12 cellular contexts compared by ENCODE assay signal in genomic region chr1:154433161-154433681, GRCh38. TPM values are rescaled to one million over a fixed set of nuclear protein-coding genes. Genes with fewer than 3 reads are reported as not detected.
DNase-seq lines count a peak whose midpoint lies in the region; ATAC-seq and TF ChIP-seq lines count a peak whose summit lies in the region.
"Had no signal": no experiment of that assay in that cellular context is flagged by ENCODE, and none has a peak within 500 bp of the region (broad histone marks: within the 10 kb centered on the region; RNA-seq: fewer than 3 reads in every experiment).

No MANE protein-coding gene starts in this region.

- intact Hi-C loops in left cardiac atrium (cut with DNase I), result no loop called here
- intact Hi-C loops in dorsolateral prefrontal cortex (cut with DNase I), result no loop called here

- H3K4me3 ChIP-seq in dorsolateral prefrontal cortex, result no peak overlapping the region
- H3K4me3 ChIP-seq: K562, SK-N-MC had no signal

- peak overlapping the region in 19 of 59 donors; percentile 16 to 77 (median 41) for H3K27ac ChIP-seq in dorsolateral prefrontal cortex
- H3K27ac ChIP-seq: 22Rv1, brain microvascular endothelial cell, SK-N-MC had no signal

- DNase-seq in DMS53 (lab: John Stamatoyannopoulos, UW) (peak; percentile 20), DMS53 treated with DMSO at 0.1 percent for 48 hours (lab: John Stamatoyannopoulos, UW; ENCODE audit: unreplicated experiment) (no peak), left cardiac atrium (peak; percentile 37), dorsolateral prefrontal cortex (no peak), DMS 273 (lab: John Stamatoyannopoulos, UW; ENCODE audit: unreplicated experiment) (no peak), NCI-H2029 treated with DMSO at 0.1 percent for 48 hours (lab: John Stamatoyannopoulos, UW) (no peak)
- peak; percentile 55 to 65 for DNase-seq in activated CD4-positive, alpha-beta T cell treated with anti-CD3 and anti-CD28 coated beads, Interleukin-2, amount 50 U/mL, for 4 hours
- DNase-seq in stimulated activated CD8-positive, alpha-beta memory T cell treated with anti-CD3 and anti-CD28 coated beads, Interleukin-12 subunit alpha, Interleukin-12 subunit beta, amount 100 ng/mL, for 4 hours (ENCODE audit: low read depth), result peak; percentile 29
- DNase-seq: brain microvascular endothelial cell had no signal

- ATAC-seq in left cardiac atrium, result no peak
- ATAC-seq: K562 had no signal

- no peak for TF ChIP-seq CTCF in dorsolateral prefrontal cortex (IDR thresholded peaks at IDR 0.05 in 54 of 56, conservative IDR thresholded peaks at IDR 0.05 in 2 of 56; ENCODE audit: low read depth in 1 of 56, partially characterized antibody in 56 of 56)

- H3K27me3 ChIP-seq in dorsolateral prefrontal cortex, result no peaks in the 10 kb centered on the region
- H3K27me3 ChIP-seq: brain microvascular endothelial cell had no signal

RNA-seq across cellular contexts. Expression of gene IL6R, which starts 28.1 kb away (rescaled TPM):
- total RNA-seq in left cardiac atrium (10 to 100 TPM; 11.2 to 11.4 TPM), dorsolateral prefrontal cortex (10 to 100 TPM in 86 of 120 experiments, 1 to 10 TPM in 34; 5.2 to 32.5 (median 12.2) TPM)

Comparison
In these comparisons a context has a peak if more than half of its experiments do, and no peak if none do; other contexts are left out.
1. DNase-seq: peak in DMS53 (single experiment), activated CD4-positive, alpha-beta T cell treated with anti-CD3 and anti-CD28 coated beads, Interleukin-2, amount 50 U/mL, for 4 hours (2 of 2), left cardiac atrium (single experiment) and stimulated activated CD8-positive, alpha-beta memory T cell treated with anti-CD3 and anti-CD28 coated beads, Interleukin-12 subunit alpha, Interleukin-12 subunit beta, amount 100 ng/mL, for 4 hours (single experiment); none in DMS53 treated with DMSO at 0.1 percent for 48 hours (single experiment), dorsolateral prefrontal cortex (0 of 10), DMS 273 (single experiment) and NCI-H2029 treated with DMSO at 0.1 percent for 48 hours (single experiment).